Comparison of ENCODE assay signal across 8 cellular contexts in genomic region chr2:104872866-104873688, GRCh38. TPM values are rescaled to one million over a fixed set of nuclear protein-coding genes. Genes with fewer than 3 reads are reported as not detected.
A peak's percentile ranks its signal among the peaks of the same experiment; 100 is the strongest.
DNase-seq lines count a peak whose midpoint lies in the region; ATAC-seq and TF ChIP-seq lines count a peak whose summit lies in the region.

No MANE protein-coding gene starts in this region.

- ATAC-seq in GM21619 (IDR thresholded peaks at IDR 0.05; ENCODE audit: unreplicated experiment): peak; percentile 85

- peaks cover 74% of the 10 kb centered on the region for H3K27me3 Mint-ChIP-seq in T-helper 1 cell treated with Interleukin-12 subunit alpha and Interleukin-12 subunit beta and Interleukin-4 antibody, amounts not matched to agents 30 μg/mL and 1 μg/mL, for 36 hours (ENCODE audit: low read depth)

- H3K4me1 ChIP-seq in mononuclear cell (ENCODE audit: insufficient read depth, low read length): peaks cover 13% of the 10 kb centered on the region

- TF ChIP-seq RAD21 in Ishikawa (IDR thresholded peaks at IDR 0.05; ENCODE audit: low read depth): peak; percentile 85

- H3K27me3 ChIP-seq in mononuclear cell (ENCODE audit: insufficient read depth, low read length): peaks cover 71% of the 10 kb centered on the region

- no peak overlapping the region for H3K27ac Mint-ChIP-seq in T-helper 1 cell treated with Interleukin-12 subunit alpha and Interleukin-12 subunit beta and Interleukin-4 antibody, amounts not matched to agents 30 μg/mL and 1 μg/mL, for 36 hours

- TF ChIP-seq CTCF in epithelial cell of proximal tubule (conservative IDR thresholded peaks at IDR 0.05; ENCODE audit: low read depth, low read length): peak; percentile 76

- peak overlapping the region; percentile 60 for H3K4me3 Mint-ChIP-seq in T-helper 1 cell treated with Interleukin-12 subunit alpha and Interleukin-12 subunit beta and Interleukin-4 antibody, amounts not matched to agents 30 μg/mL and 1 μg/mL, for 36 hours

- H3K4me1 Mint-ChIP-seq in T-helper 1 cell treated with Interleukin-12 subunit alpha and Interleukin-12 subunit beta and Interleukin-4 antibody, amounts not matched to agents 30 μg/mL and 1 μg/mL, for 36 hours (ENCODE audit: low read depth): peaks cover 7% of the 10 kb centered on the region

- no peaks in the 10 kb centered on the region for H3K36me3 Mint-ChIP-seq in T-helper 1 cell treated with Interleukin-12 subunit alpha and Interleukin-12 subunit beta and Interleukin-4 antibody, amounts not matched to agents 30 μg/mL and 1 μg/mL, for 36 hours (ENCODE audit: low read depth)

- H3K4me3 ChIP-seq in epithelial cell of proximal tubule (ENCODE audit: low read depth, low read length) (peak overlapping the region; percentile 60), mononuclear cell (ENCODE audit: low read length) (peak overlapping the region; percentile 22)

- no peak for TF ChIP-seq EP300 in Ishikawa (IDR thresholded peaks at IDR 0.05; ENCODE audit: borderline replicate concordance)

- no peaks in the 10 kb centered on the region for H3K9me3 Mint-ChIP-seq in T-helper 1 cell treated with Interleukin-12 subunit alpha and Interleukin-12 subunit beta and Interleukin-4 antibody, amounts not matched to agents 30 μg/mL and 1 μg/mL, for 36 hours

- DNase-seq in SIG-M5 treated with dmso at 0.1 percent for 504 hours (lab: John Stamatoyannopoulos, UW; ENCODE audit: unreplicated experiment) (peak; percentile 59), SIG-M5 (lab: John Stamatoyannopoulos, UW) (no peak), epithelial cell of proximal tubule (ENCODE audit: low read depth) (no peak), superior temporal gyrus (ENCODE audit: extremely low spot score) (peak; percentile 96)

- H3K9me3 ChIP-seq in mononuclear cell (ENCODE audit: low read depth, low read length): no peaks in the 10 kb centered on the region

TF ChIP-seq in Ishikawa, 13 proteins besides CTCF, POLR2A, EP300 and RAD21:
- no peak for TF ChIP-seq ZBTB7A (IDR thresholded peaks at IDR 0.05; ENCODE audit: low read depth)
- TF ChIP-seq TCF12 (IDR thresholded peaks at IDR 0.05; ENCODE audit: low read depth): no peak
- 0 out of 2 replicates have a peak, but pooled peaks have one; percentile 7 for TF ChIP-seq MAX (IDR thresholded peaks at IDR 0.05)
- TF ChIP-seq CEBPB (IDR thresholded peaks at IDR 0.05): no peak
- TF ChIP-seq YY1 (IDR thresholded peaks at IDR 0.05; ENCODE audit: low read depth): no peak; the same call in 1 of the 2 replicates
- peak; percentile 93 for TF ChIP-seq EGR1 (IDR thresholded peaks at IDR 0.05)
- TF ChIP-seq FOXM1 (IDR thresholded peaks at IDR 0.05; ENCODE audit: borderline replicate concordance, low read depth): no peak
- TF ChIP-seq TEAD4 (IDR thresholded peaks at IDR 0.05): no peak

RNA-seq across cellular contexts. Expression of gene POU3F3, which starts 19.2 kb away (rescaled TPM):
- 22.1 and 34.0 TPM in 2 replicates for total RNA-seq in epithelial cell of proximal tubule
- not detected for total RNA-seq in mononuclear cell

Comparison
In these comparisons a context has a peak if more than half of its experiments do, and no peak if none do; other contexts are left out.
1. DNase-seq: peak in SIG-M5 treated with dmso at 0.1 percent for 504 hours (single experiment) and superior temporal gyrus (single experiment); none in SIG-M5 (single experiment) and epithelial cell of proximal tubule (single experiment).
2. RNA of gene POU3F3, which starts 19.2 kb away (total RNA-seq): 22.1 to 34.0 TPM in epithelial cell of proximal tubule; not detected in mononuclear cell (single experiment); every median in the first group is over 10 times any median in the second.